16 cellular contexts compared by ENCODE assay signal in genomic region chr4:71607109-71607508, GRCh38.
DNase-seq lines count a peak whose midpoint lies in the region; ATAC-seq, FAIRE-seq and TF ChIP-seq lines count a peak whose summit lies in the region.
"Had no signal": no experiment of that assay in that cellular context is flagged by ENCODE, and none has a peak within 500 bp of the region (broad histone marks: within the 10 kb centered on the region; RNA-seq: fewer than 3 reads in every experiment).

No MANE protein-coding gene starts in this region.

- WGBS in A549 (ENCODE audit: missing lambda C conversion rate) = 93% methylated on average over 5 of the region's 5 CpGs

- H3K27ac Mint-ChIP-seq in progenitor cell of endocrine pancreas = peak overlapping the region; percentile 87
- H3K27ac Mint-ChIP-seq: CD4-positive, CD25-positive, alpha-beta regulatory T cell had no signal

- no peak for TF ChIP-seq POLR2A in A549 (IDR thresholded peaks at IDR 0.05; ENCODE audit: low read length)

- H3K27me3 ChIP-seq in PC-3 (ENCODE audit: low read length) (no peaks in the 10 kb centered on the region), lower lobe of right lung (ENCODE audit: low read depth) (no peaks in the 10 kb centered on the region)
- H3K27me3 ChIP-seq: BLaER1 treated with 17β-estradiol and CSF1 and Interleukin-3, amounts not matched to agents 10 nM and 100 nM had no signal

- CTCF ChIA-PET in A549 (lab: Yijun Ruan, JAX) (no interaction called here), PC-3 (lab: Charles Lee) (no interaction called here)

- BruUV-seq in PC-3 (replicated peaks; lab: Mats Ljungman, UMichigan) = no TSS peak

- H3F3A ChIP-seq in PC-3 (ENCODE audit: low read length, unreplicated experiment) = peaks cover 7% of the 10 kb centered on the region

- H3K9me2 ChIP-seq in PC-3 (replicated peaks; ENCODE audit: low read length) = no peaks in the 10 kb centered on the region

- H2AFZ ChIP-seq in PC-3 (ENCODE audit: low read length) = no peak overlapping the region

- peak overlapping the region; percentile 86 to 91 for H3K27ac ChIP-seq in A549
- peak overlapping the region; percentile 90 for H3K27ac ChIP-seq in PC-3 (ENCODE audit: low read length)
- H3K27ac ChIP-seq in lower lobe of right lung = peak overlapping the region; percentile 2
- H3K27ac ChIP-seq: BLaER1 treated with 17β-estradiol and CSF1 and Interleukin-3, amounts not matched to agents 10 nM and 100 nM; HL-60 had no signal

- no peaks in the 10 kb centered on the region for H3K27me3 Mint-ChIP-seq in progenitor cell of endocrine pancreas

- no peak for TF ChIP-seq EP300 in A549 (IDR thresholded peaks at IDR 0.05)

- FAIRE-seq in A549 (lab: Jason Lieb, UNC) = no peak
- FAIRE-seq: GM12891 had no signal

- H3K4me1 ChIP-seq in A549 (peaks cover 37% of the 10 kb centered on the region), PC-3 (ENCODE audit: insufficient read depth, low read length) (peaks cover 52% of the 10 kb centered on the region), lower lobe of right lung (no peaks in the 10 kb centered on the region)

- no peaks in the 10 kb centered on the region for H4K20me1 ChIP-seq in PC-3 (ENCODE audit: low read length)
- H4K20me1 ChIP-seq: BLaER1 treated with 17β-estradiol and CSF1 and Interleukin-3, amounts not matched to agents 10 nM and 100 nM had no signal

- DNase-seq in A549 (ENCODE audit: low read depth in 1 of 2, low spot score in 1 of 2) (no peak), PC-3 (no peak), lower lobe of right lung (no peak), progenitor cell of endocrine pancreas (ENCODE audit: low spot score, unreplicated experiment) (no peak), NCI-H2029 (lab: John Stamatoyannopoulos, UW) (no peak), Right ventricle myocardium superior (no peak), GF-D8 (lab: John Stamatoyannopoulos, UW) (no peak), T-helper 1 cell (no peak)
- DNase-seq: 8988T; ACHN; CD4-positive, CD25-positive, alpha-beta regulatory T cell; DMS79 had no signal

- peaks cover 28% of the 10 kb centered on the region for H3K9me3 Mint-ChIP-seq in progenitor cell of endocrine pancreas (ENCODE audit: low read depth)

- TF ChIP-seq CTCF in A549 (IDR thresholded peaks at IDR 0.05) (no peak), PC-3 (conservative IDR thresholded peaks at IDR 0.05; ENCODE audit: low read depth, low read length) (no peak), lower lobe of right lung (IDR thresholded peaks at IDR 0.05) (no peak), progenitor cell of endocrine pancreas (IDR thresholded peaks at IDR 0.05; ENCODE audit: unreplicated experiment) (no peak)

- H3K4me3 ChIP-seq in A549 = no peak overlapping the region
- H3K4me3 ChIP-seq in PC-3 (ENCODE audit: low read length) = no peak overlapping the region
- no peak overlapping the region for H3K4me3 ChIP-seq in lower lobe of right lung
- H3K4me3 ChIP-seq: BLaER1 treated with 17β-estradiol and CSF1 and Interleukin-3, amounts not matched to agents 10 nM and 100 nM had no signal

- H3K9me3 ChIP-seq in A549 (peaks cover 4% of the 10 kb centered on the region; the same call in 1 of the 3 replicates), PC-3 (ENCODE audit: low read length) (no peaks in the 10 kb centered on the region), lower lobe of right lung (no peaks in the 10 kb centered on the region)

- peak overlapping the region; percentile 74; the same call in 1 of the 3 replicates for H3K4me2 ChIP-seq in A549
- peak overlapping the region; percentile 74; the same call in 1 of the 2 replicates for H3K4me2 ChIP-seq in PC-3 (ENCODE audit: low read length)

- H3K36me3 ChIP-seq in PC-3 (ENCODE audit: low read depth, low read length) (no peaks in the 10 kb centered on the region), lower lobe of right lung (no peaks in the 10 kb centered on the region)
- H3K36me3 ChIP-seq: BLaER1 treated with 17β-estradiol and CSF1 and Interleukin-3, amounts not matched to agents 10 nM and 100 nM had no signal

- peaks cover 62% of the 10 kb centered on the region for H3K4me1 Mint-ChIP-seq in progenitor cell of endocrine pancreas (ENCODE audit: low read depth)
- H3K4me1 Mint-ChIP-seq: CD4-positive, CD25-positive, alpha-beta regulatory T cell had no signal

- peaks cover 45% of the 10 kb centered on the region for H3K36me3 Mint-ChIP-seq in progenitor cell of endocrine pancreas (ENCODE audit: insufficient read depth)
- H3K36me3 Mint-ChIP-seq: CD4-positive, CD25-positive, alpha-beta regulatory T cell had no signal

- H3K4me3 Mint-ChIP-seq in progenitor cell of endocrine pancreas (ENCODE audit: low read depth) = no peak overlapping the region
- H3K4me3 Mint-ChIP-seq: CD4-positive, CD25-positive, alpha-beta regulatory T cell had no signal

- no peak overlapping the region; the same call in 1 of the 2 replicates for H3K9ac ChIP-seq in PC-3 (ENCODE audit: low read length)
- H3K9ac ChIP-seq: BLaER1 treated with 17β-estradiol and CSF1 and Interleukin-3, amounts not matched to agents 10 nM and 100 nM had no signal

- no peaks in the 10 kb centered on the region for H3K79me2 ChIP-seq in PC-3 (ENCODE audit: low read length)

- TF ChIP-seq RAD21 in A549 (conservative IDR thresholded peaks at IDR 0.05 in 1 of 2, IDR thresholded peaks at IDR 0.05 in 1 of 2) = no peak

- ATAC-seq in A549 (no peak), PC-3 (no peak), lower lobe of right lung (no peak), Right ventricle myocardium superior (ENCODE audit: poor library complexity) (no peak)
- ATAC-seq: HCT116 had no signal

- intact Hi-C loops in PC-3 (cut with micrococcal nuclease) (loop anchor here (5.0 kb wide), 2 partner anchors 230 to 320 kb away; no protein-coding TSS in a partner anchor), lower lobe of right lung (cut with DNase I) (no loop called here), Right ventricle myocardium superior (cut with DNase I) (no loop called here)

- POLR2A ChIA-PET in A549 (lab: Yijun Ruan, JAX) (no interaction called here), PC-3 (lab: Charles Lee; ENCODE audit: unreplicated experiment) (no interaction called here)

TF ChIP-seq in A549, 52 proteins besides CTCF, POLR2A, EP300 and RAD21:
- TF ChIP-seq MAFK (IDR thresholded peaks at IDR 0.05; ENCODE audit: partially characterized antibody) (peak; percentile 69), HOXA7 (CRISPR knock-in tag; IDR thresholded peaks at IDR 0.05) (no peak)

Comparison
In these comparisons a context has a peak if more than half of its experiments do, and no peak if none do; other contexts are left out.
1. H3K27ac ChIP-seq: peak in every context shown above with its lines; median percentile 90 in PC-3; 88 in A549; 2 in lower lobe of right lung.